Comparison of ENCODE assay signal across 29 cellular contexts in genomic region chr16:75514296-75514695, GRCh38. TPM values are rescaled to one million over a fixed set of nuclear protein-coding genes. Genes with fewer than 3 reads are reported as not detected.
"Had no signal": no experiment of that assay in that cellular context is flagged by ENCODE, and none has a peak within 500 bp of the region (broad histone marks: within the 10 kb centered on the region; RNA-seq: fewer than 3 reads in every experiment).

No MANE protein-coding gene starts in this region.

- H3K4me1 ChIP-seq: pancreas, right lobe of liver, uterus had no signal

- FAIRE-seq: keratinocyte, pancreas had no signal

- H3K27ac ChIP-seq: left ventricle myocardium inferior, pancreas, right atrium auricular region, right lobe of liver, suprapubic skin, thoracic aorta, tibial artery, uterus had no signal

- H3K4me2 ChIP-seq: smooth muscle cell had no signal

- H3K9me3 ChIP-seq: left ventricle myocardium inferior, pancreas, right atrium auricular region, right lobe of liver, suprapubic skin, thoracic aorta, tibial artery, uterus had no signal

- H3K4me3 ChIP-seq: left ventricle myocardium inferior, lung, pancreas, right atrium auricular region, right lobe of liver, smooth muscle cell, suprapubic skin, thoracic aorta, tibial artery, uterus had no signal

- DNase-seq: head of caudate nucleus; hippocampal formation; left ventricle myocardium inferior; mesendoderm; naive B cell; natural killer cell; nephron progenitor cell; pancreas; right lobe of liver; stimulated activated CD4-positive, alpha-beta T cell treated with anti-CD3 and anti-CD28 coated beads, Interleukin-1b, Interleukin-23, amount 100 ng/mL, for 48 hours; stimulated activated CD4-positive, alpha-beta T cell treated with anti-CD3 and anti-CD28 coated beads, Interleukin-2, amount 100 ng/mL, for 48 hours; stimulated activated CD4-positive, alpha-beta T cell treated with anti-CD3 and anti-CD28 coated beads, Interleukin-4, amount 100 ng/mL, for 4 hours; stimulated activated CD8-positive, alpha-beta memory T cell treated with anti-CD3 and anti-CD28 coated beads, Interleukin-4, amount 100 ng/mL, for 48 hours; stimulated activated naive B cell treated with anti-CD40 and anti-IgM and Interleukin-4, amounts not matched to agents 10 μg/mL and 1 μg/mL and 100 μg/mL, for 72 hours; stimulated activated naive CD8-positive, alpha-beta T cell treated with anti-CD3 and anti-CD28 coated beads, Interleukin-15, Interleukin-2, amounts not matched to agents 100 U/mL and 50 U/mL, for 24 hours; tibial artery; trophoblast cell; uterus had no signal

- H3K27me3 ChIP-seq: pancreas, right atrium auricular region, right lobe of liver, suprapubic skin, tibial artery, uterus had no signal

- H3K36me3 ChIP-seq: left ventricle myocardium inferior, pancreas, right atrium auricular region, right lobe of liver, suprapubic skin, thoracic aorta, tibial artery, uterus had no signal

RNA-seq across cellular contexts. Expression of gene CHST6, which starts 19.1 kb away (rescaled TPM):
- total RNA-seq: mononuclear cell, natural killer cell, subcutaneous adipose tissue had no signal

RNA-seq across cellular contexts. Expression of gene CHST5, which starts 21.6 kb away (rescaled TPM):
- total RNA-seq: natural killer cell, osteoblast, pulmonary artery endothelial cell, right lobe of liver, skeletal muscle tissue, smooth muscle cell had no signal
- polyA plus RNA-seq: smooth muscle cell had no signal
